Comparison of ENCODE assay signal across 11 cellular contexts in the genomic region with DNA sequence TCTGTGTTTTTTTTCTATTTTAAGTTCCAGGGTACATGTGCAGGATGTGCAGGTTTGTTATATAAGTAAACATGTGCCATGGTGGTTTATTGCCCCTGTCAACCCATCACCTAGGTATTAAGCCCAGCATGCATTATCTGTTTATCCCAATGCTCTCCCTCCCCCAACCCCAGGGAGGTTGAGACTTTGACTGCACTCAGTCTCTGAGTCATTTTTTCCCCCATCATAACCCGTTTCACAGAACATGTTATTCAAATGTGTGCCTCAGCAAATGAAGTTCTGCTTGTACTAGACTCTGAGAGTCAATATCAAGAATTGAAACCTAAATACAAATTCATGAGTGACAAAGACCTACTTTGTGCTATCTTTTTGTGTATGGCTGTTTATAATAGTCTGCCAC.
DNase-seq lines count a peak whose midpoint lies in the region; TF ChIP-seq lines count a peak whose summit lies in the region.
"Had no signal": no experiment of that assay in that cellular context is flagged by ENCODE, and none has a peak within 500 bp of the region (broad histone marks: within the 10 kb centered on the region; RNA-seq: fewer than 3 reads in every experiment).

No MANE protein-coding gene starts in this region.

- no peaks in the 10 kb centered on the region for H3K9me3 Mint-ChIP-seq in HFFc6
- H3K9me3 Mint-ChIP-seq in activated T-cell treated with anti-CD3 and anti-CD28 coated beads, Interleukin-2, amount 50 U/mL, for 24 hours, result no peaks in the 10 kb centered on the region

- no peak overlapping the region for H3K4me3 ChIP-seq in retinal pigment epithelial cell (ENCODE audit: low read length)
- H3K4me3 ChIP-seq: SK-N-MC had no signal

- no peaks in the 10 kb centered on the region for H3K27me3 Mint-ChIP-seq in HFFc6 (ENCODE audit: insufficient read depth)
- no peaks in the 10 kb centered on the region for H3K27me3 Mint-ChIP-seq in activated T-cell treated with anti-CD3 and anti-CD28 coated beads, Interleukin-2, amount 50 U/mL, for 24 hours

- DNase-seq in DMS53 (lab: John Stamatoyannopoulos, UW), result peak; percentile 27
- no peak for DNase-seq in DMS53 treated with DMSO at 0.1 percent for 48 hours (lab: John Stamatoyannopoulos, UW; ENCODE audit: unreplicated experiment)
- DNase-seq in HFFc6, result peak; percentile 30
- DNase-seq in activated T-cell treated with anti-CD3 and anti-CD28 coated beads, Interleukin-2, amount 50 U/mL, for 24 hours, result no peak
- peak; percentile 21 for DNase-seq in retinal pigment epithelial cell (ENCODE audit: low read depth)
- DNase-seq in effector CD4-positive, alpha-beta T cell, result no peak
- DNase-seq in NCI-H524 treated with DMSO at 0.1 percent for 48 hours (lab: John Stamatoyannopoulos, UW), result no peak
- no peak for DNase-seq in 8988T
- DNase-seq: kidney glomerular epithelial cell, occipital lobe had no signal

- H3K4me3 Mint-ChIP-seq in HFFc6, result no peak overlapping the region
- no peak overlapping the region for H3K4me3 Mint-ChIP-seq in activated T-cell treated with anti-CD3 and anti-CD28 coated beads, Interleukin-2, amount 50 U/mL, for 24 hours

- no peaks in the 10 kb centered on the region for H3K36me3 Mint-ChIP-seq in HFFc6 (ENCODE audit: low read depth)
- H3K36me3 Mint-ChIP-seq in activated T-cell treated with anti-CD3 and anti-CD28 coated beads, Interleukin-2, amount 50 U/mL, for 24 hours (ENCODE audit: low read depth), result no peaks in the 10 kb centered on the region

- H3K27ac Mint-ChIP-seq in HFFc6, result no peak overlapping the region
- peak overlapping the region; percentile 76 for H3K27ac Mint-ChIP-seq in activated T-cell treated with anti-CD3 and anti-CD28 coated beads, Interleukin-2, amount 50 U/mL, for 24 hours

- H3K4me1 Mint-ChIP-seq in HFFc6 (ENCODE audit: low read depth), result peaks cover 10% of the 10 kb centered on the region
- H3K4me1 Mint-ChIP-seq in activated T-cell treated with anti-CD3 and anti-CD28 coated beads, Interleukin-2, amount 50 U/mL, for 24 hours (ENCODE audit: low read depth), result peaks cover 38% of the 10 kb centered on the region

- no peak for TF ChIP-seq CTCF in HFFc6 (IDR thresholded peaks at IDR 0.05)
- TF ChIP-seq CTCF in retinal pigment epithelial cell (conservative IDR thresholded peaks at IDR 0.05; ENCODE audit: low read depth, low read length), result no peak

Comparison
In these comparisons a context has a peak if more than half of its experiments do, and no peak if none do; other contexts are left out.
1. DNase-seq: peak in DMS53 (single experiment), HFFc6 (single experiment) and retinal pigment epithelial cell (single experiment); none in DMS53 treated with DMSO at 0.1 percent for 48 hours (single experiment), activated T-cell treated with anti-CD3 and anti-CD28 coated beads, Interleukin-2, amount 50 U/mL, for 24 hours (single experiment), effector CD4-positive, alpha-beta T cell (single experiment), NCI-H524 treated with DMSO at 0.1 percent for 48 hours (single experiment) and 8988T (single experiment).